19 cellular contexts compared by ENCODE assay signal in genomic region chr1:55038974-55039341, GRCh38. TPM values are rescaled to one million over a fixed set of nuclear protein-coding genes. Genes with fewer than 3 reads are reported as not detected.
DNase-seq lines count a peak whose midpoint lies in the region; ATAC-seq and TF ChIP-seq lines count a peak whose summit lies in the region.
"Had no signal": no experiment of that assay in that cellular context is flagged by ENCODE, and none has a peak within 500 bp of the region (broad histone marks: within the 10 kb centered on the region; RNA-seq: fewer than 3 reads in every experiment).

No MANE protein-coding gene starts in this region.

- peak overlapping the region; percentile 16; the same call in 1 of the 2 replicates for H2AFZ ChIP-seq in GM23248

- H3K9ac ChIP-seq in GM23248, result no peak overlapping the region

- no peak overlapping the region for H3K27ac Mint-ChIP-seq in osteocyte (ENCODE audit: unreplicated experiment)
- no peak overlapping the region for H3K27ac Mint-ChIP-seq in stimulated activated memory B cell treated with anti-CD40 and anti-IgM and Interleukin-4, amounts not matched to agents 10 μg/mL and 1 μg/mL and 100 μg/mL, for 72 hours
- H3K27ac Mint-ChIP-seq: activated CD4-positive, alpha-beta memory T cell treated with anti-CD3 and anti-CD28 coated beads, Interleukin-2, amount 10 ng/mL, durations not matched to agents 7 days and 5 days had no signal

- H3F3A ChIP-seq in GM23248 (ENCODE audit: insufficient read depth), result no peaks in the 10 kb centered on the region

- in situ Hi-C loops in GM23248 (cut with MboI), result no loop called here

- H3K4me3 Mint-ChIP-seq in osteocyte (ENCODE audit: unreplicated experiment), result peak overlapping the region; percentile 65
- H3K4me3 Mint-ChIP-seq in stimulated activated memory B cell treated with anti-CD40 and anti-IgM and Interleukin-4, amounts not matched to agents 10 μg/mL and 1 μg/mL and 100 μg/mL, for 72 hours, result no peak overlapping the region
- H3K4me3 Mint-ChIP-seq: activated CD4-positive, alpha-beta memory T cell treated with anti-CD3 and anti-CD28 coated beads, Interleukin-2, amount 10 ng/mL, durations not matched to agents 7 days and 5 days had no signal

- 54 to 62% methylated on average over 9 of the region's 9 CpGs for WGBS in GM23248 (ENCODE audit: low coverage in 1 of 2, low lambda C conversion rate in 2 of 2, missing lambda C conversion rate in 2 of 2), 2 experiments
- no CpG with 5 or more reads among the region's 9 CpGs for WGBS in iPS DF 6.9 (ENCODE audit: insufficient coverage, insufficient read length)

- DNase-seq in GM23248 (no peak), ascending aorta (ENCODE audit: low spot score in 2 of 2) (no peak), iPS DF 6.9 (ENCODE audit: low read depth, low spot score) (no peak), osteocyte (ENCODE audit: extremely low spot score, unreplicated experiment) (no peak), NCI-H510A (lab: John Stamatoyannopoulos, UW) (no peak)
- DNase-seq: activated CD4-positive, alpha-beta memory T cell treated with anti-CD3 and anti-CD28 coated beads, Interleukin-2, amount 10 ng/mL, durations not matched to agents 7 days and 5 days; activated effector memory CD4-positive, alpha-beta T cell treated with anti-CD3 and anti-CD28 coated beads, Interleukin-2, amount 50 U/mL, for 16 hours; heart left ventricle; MG63; NCI-H2081; ovary; SIG-M5; stimulated activated CD4-positive, alpha-beta T cell treated with anti-CD3 and anti-CD28 coated beads, Interleukin-12 subunit alpha, Interleukin-12 subunit beta, amount 100 ng/mL, for 4 hours had no signal

- H4K20me1 ChIP-seq in GM23248 (ENCODE audit: insufficient read depth), result no peaks in the 10 kb centered on the region

- H3K27ac ChIP-seq in GM23248, result no peak overlapping the region
- no peak overlapping the region for H3K27ac ChIP-seq in ascending aorta
- H3K27ac ChIP-seq in iPS DF 6.9 (ENCODE audit: low read length), result no peak overlapping the region
- H3K27ac ChIP-seq: heart left ventricle, ovary had no signal

- no peaks in the 10 kb centered on the region for H3K9me3 ChIP-seq in GM23248 (ENCODE audit: low read depth)
- no peaks in the 10 kb centered on the region for H3K9me3 ChIP-seq in ascending aorta
- no peaks in the 10 kb centered on the region for H3K9me3 ChIP-seq in iPS DF 6.9 (ENCODE audit: control insufficient read depth, insufficient read depth, low read length)
- H3K9me3 ChIP-seq: body of pancreas, heart left ventricle, MG63, ovary had no signal

- peaks cover 66% of the 10 kb centered on the region for H3K27me3 Mint-ChIP-seq in osteocyte (ENCODE audit: unreplicated experiment)
- H3K27me3 Mint-ChIP-seq in stimulated activated memory B cell treated with anti-CD40 and anti-IgM and Interleukin-4, amounts not matched to agents 10 μg/mL and 1 μg/mL and 100 μg/mL, for 72 hours, result peaks cover 63% of the 10 kb centered on the region

- H3K9me3 Mint-ChIP-seq in osteocyte (ENCODE audit: unreplicated experiment), result no peaks in the 10 kb centered on the region
- no peaks in the 10 kb centered on the region for H3K9me3 Mint-ChIP-seq in stimulated activated memory B cell treated with anti-CD40 and anti-IgM and Interleukin-4, amounts not matched to agents 10 μg/mL and 1 μg/mL and 100 μg/mL, for 72 hours
- H3K9me3 Mint-ChIP-seq: activated CD4-positive, alpha-beta memory T cell treated with anti-CD3 and anti-CD28 coated beads, Interleukin-2, amount 10 ng/mL, durations not matched to agents 7 days and 5 days had no signal

- intact Hi-C loops in ascending aorta (cut with DNase I), result no loop called here

- peaks cover 3% of the 10 kb centered on the region for H3K36me3 Mint-ChIP-seq in osteocyte (ENCODE audit: unreplicated experiment)
- H3K36me3 Mint-ChIP-seq in stimulated activated memory B cell treated with anti-CD40 and anti-IgM and Interleukin-4, amounts not matched to agents 10 μg/mL and 1 μg/mL and 100 μg/mL, for 72 hours, result no peaks in the 10 kb centered on the region

- no peaks in the 10 kb centered on the region for H3K79me2 ChIP-seq in GM23248 (ENCODE audit: insufficient read depth)

- TF ChIP-seq CTCF in ascending aorta (IDR thresholded peaks at IDR 0.05), result no peak
- no peak for TF ChIP-seq CTCF in osteocyte (IDR thresholded peaks at IDR 0.05)

- H3K4me3 ChIP-seq in GM23248, result no peak overlapping the region
- peak overlapping the region; percentile 9 to 58 for H3K4me3 ChIP-seq in ascending aorta
- peak overlapping the region; percentile 28; the same call in 1 of the 2 replicates for H3K4me3 ChIP-seq in iPS DF 6.9 (ENCODE audit: low read length)
- H3K4me3 ChIP-seq: MG63, ovary had no signal

- ATAC-seq in HG02970 (IDR thresholded peaks at IDR 0.05; ENCODE audit: low FRiP score, unreplicated experiment) (no peak), HG02759 (IDR thresholded peaks at IDR 0.05; ENCODE audit: unreplicated experiment) (no peak)
- no peak for ATAC-seq in stimulated activated memory B cell treated with anti-CD40 and anti-IgM and Interleukin-4, amounts not matched to agents 10 μg/mL and 1 μg/mL and 100 μg/mL, for 72 hours

- no peaks in the 10 kb centered on the region for H3K36me3 ChIP-seq in GM23248 (ENCODE audit: low read depth)
- H3K36me3 ChIP-seq in ascending aorta, result no peaks in the 10 kb centered on the region
- H3K36me3 ChIP-seq in iPS DF 6.9 (ENCODE audit: control insufficient read depth, insufficient read depth, low read length), result no peaks in the 10 kb centered on the region
- H3K36me3 ChIP-seq: heart left ventricle, MG63, ovary had no signal

- H3K4me1 Mint-ChIP-seq in osteocyte (ENCODE audit: unreplicated experiment), result peaks cover 29% of the 10 kb centered on the region
- H3K4me1 Mint-ChIP-seq in stimulated activated memory B cell treated with anti-CD40 and anti-IgM and Interleukin-4, amounts not matched to agents 10 μg/mL and 1 μg/mL and 100 μg/mL, for 72 hours, result peaks cover 7% of the 10 kb centered on the region
- H3K4me1 Mint-ChIP-seq: activated CD4-positive, alpha-beta memory T cell treated with anti-CD3 and anti-CD28 coated beads, Interleukin-2, amount 10 ng/mL, durations not matched to agents 7 days and 5 days had no signal

- H3K4me2 ChIP-seq in GM23248 (ENCODE audit: unreplicated experiment), result no peak overlapping the region

- no peaks in the 10 kb centered on the region for H3K9me2 ChIP-seq in GM23248 (ENCODE audit: insufficient read depth)

- H3K4me1 ChIP-seq in GM23248 (ENCODE audit: insufficient read depth) (no peaks in the 10 kb centered on the region), ascending aorta (peaks cover 0 to 6% of the 10 kb centered on the region in 2 donors), iPS DF 6.9 (ENCODE audit: control insufficient read depth, insufficient read depth, low read length) (no peaks in the 10 kb centered on the region; the same call in 1 of the 2 replicates)

- H3K27me3 ChIP-seq in GM23248 (replicated peaks; ENCODE audit: insufficient read depth) (peaks cover 79% of the 10 kb centered on the region), ascending aorta (no peaks in the 10 kb centered on the region), iPS DF 6.9 (ENCODE audit: control insufficient read depth, insufficient read depth, low read length) (peaks cover 2% of the 10 kb centered on the region; the same call in 1 of the 2 replicates)
- H3K27me3 ChIP-seq: body of pancreas, MG63, ovary had no signal

RNA-seq across cellular contexts. Expression of gene PCSK9, which starts 0.4 kb away (rescaled TPM):
- total RNA-seq in GM23248 (2014; rRNA removed; shearing (Covaris generic)), result 0.11 and 0.25 TPM in 2 replicates
- 0.16 TPM in 2 replicates for polyA plus RNA-seq in GM23248 (2016; fragmentation: Nextera tagmentation; extraction: Ambion mirVana)
- not detected for total RNA-seq in ascending aorta
- 2.2 and 2.3 TPM in 2 replicates for total RNA-seq in osteocyte
- total RNA-seq: subcutaneous adipose tissue had no signal

RNA-seq across cellular contexts. Expression of gene BSND, which starts 40.2 kb away (rescaled TPM):
- not detected in 2 replicates for total RNA-seq in GM23248 (2014; rRNA removed; shearing (Covaris generic))
- polyA plus RNA-seq in GM23248 (2016; fragmentation: Nextera tagmentation; extraction: Ambion mirVana), result not detected in 2 replicates
- total RNA-seq in ascending aorta, result not detected
- total RNA-seq in osteocyte, result not detected in 2 replicates
- total RNA-seq: body of pancreas, heart left ventricle, lower leg skin, subcutaneous adipose tissue had no signal
- polyA plus RNA-seq: heart left ventricle had no signal

RNA-seq across cellular contexts. Expression of gene TMEM61, which starts 58.5 kb away (rescaled TPM):
- not detected in 2 replicates for total RNA-seq in GM23248 (2014; rRNA removed; shearing (Covaris generic))
- polyA plus RNA-seq in GM23248 (2016; fragmentation: Nextera tagmentation; extraction: Ambion mirVana), result not detected in 2 replicates
- total RNA-seq in ascending aorta (not detected), osteocyte (not detected in 2 replicates)
- total RNA-seq: activated CD4-positive, alpha-beta memory T cell treated with anti-CD3 and anti-CD28 coated beads, Interleukin-2, amount 10 ng/mL, durations not matched to agents 7 days and 5 days; subcutaneous adipose tissue had no signal
- polyA plus RNA-seq: heart left ventricle had no signal
